2 cellular contexts compared by ENCODE assay signal in the genomic region with DNA sequence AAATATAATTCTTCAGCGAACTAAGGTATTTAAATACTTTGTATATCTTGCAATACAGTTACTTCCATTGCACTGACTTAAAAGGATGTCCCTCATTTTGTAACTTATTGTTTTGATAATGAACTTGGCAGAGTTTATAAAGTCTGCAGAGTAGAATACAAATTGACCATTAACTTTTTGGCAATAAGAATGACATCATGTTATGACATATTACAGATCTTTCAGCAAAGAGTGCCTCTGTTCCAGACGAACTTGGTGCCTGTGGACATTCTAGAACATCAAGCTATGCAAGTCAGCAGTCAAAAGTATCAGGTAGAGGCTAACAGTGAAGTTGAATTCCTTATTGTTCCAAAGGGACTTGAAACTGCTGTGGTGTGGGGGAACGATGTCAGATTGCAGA.
TF ChIP-seq lines count a peak whose summit lies in the region.

No MANE protein-coding gene starts in this region.

TF ChIP-seq in HepG2, 621 proteins besides CTCF, POLR2A, EP300 and RAD21:
- TF ChIP-seq ATF7 (IDR thresholded peaks at IDR 0.05) (peak; percentile 68; the same call in 1 of the 2 replicates), ATF7 (CRISPR knock-in tag; IDR thresholded peaks at IDR 0.05) (no peak), ZBTB44 (CRISPR knock-in tag; IDR thresholded peaks at IDR 0.05) (no peak)
TF ChIP-seq in HepG2: peak in this region for 1.

TF ChIP-seq in GM12878, 131 proteins besides CTCF, POLR2A, EP300 and RAD21:
- no peak for TF ChIP-seq NR2C2 (IDR thresholded peaks at IDR 0.05; ENCODE audit: borderline replicate concordance, control insufficient read depth, insufficient read length, low read depth)
- TF ChIP-seq ATF7 (IDR thresholded peaks at IDR 0.05; ENCODE audit: low read depth), result 0 out of 2 replicates have a peak, but pooled peaks have one; percentile 18
